Comparison of ENCODE assay signal across 29 cellular contexts in the genomic region with DNA sequence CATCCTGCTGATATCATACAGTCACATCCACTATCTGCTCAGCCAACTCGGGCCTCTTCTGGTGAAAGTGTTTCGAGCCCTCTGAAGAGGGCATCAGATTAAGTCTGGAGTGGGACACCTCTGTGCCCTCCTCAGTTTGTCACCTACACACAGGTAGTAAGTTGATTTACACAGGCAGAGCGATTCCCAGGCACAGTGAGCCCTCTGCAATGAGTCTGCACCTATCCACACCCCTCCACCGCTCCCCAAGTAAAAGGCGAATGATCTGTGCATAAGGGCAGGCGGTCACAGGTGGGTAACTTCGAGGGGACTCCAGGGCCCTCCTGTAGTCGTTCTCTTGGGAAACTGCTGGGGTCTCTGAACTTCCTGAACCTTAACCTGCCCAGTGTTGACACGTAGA.
"Had no signal": no experiment of that assay in that cellular context is flagged by ENCODE, and none has a peak within 500 bp of the region (broad histone marks: within the 10 kb centered on the region; RNA-seq: fewer than 3 reads in every experiment).

No MANE protein-coding gene starts in this region.

- H3K27ac Mint-ChIP-seq: nephron; stimulated activated memory B cell treated with anti-CD40 and anti-IgM and Interleukin-4, amounts not matched to agents 10 μg/mL and 1 μg/mL and 100 μg/mL, for 72 hours had no signal

- H3K27me3 ChIP-seq: esophagus squamous epithelium, heart right ventricle, left lung, neural progenitor cell, pancreas, right lobe of liver, tibial nerve, upper lobe of left lung, uterus had no signal

- H3K9me3 Mint-ChIP-seq: nephron; neural progenitor cell; stimulated activated memory B cell treated with anti-CD40 and anti-IgM and Interleukin-4, amounts not matched to agents 10 μg/mL and 1 μg/mL and 100 μg/mL, for 72 hours had no signal

- H3K4me2 ChIP-seq: neural progenitor cell, smooth muscle cell had no signal

- H3K36me3 ChIP-seq: neural progenitor cell, pancreas, right lobe of liver, uterus had no signal

- H3K4me3 Mint-ChIP-seq: naive thymus-derived CD4-positive, alpha-beta T cell; nephron; neural progenitor cell; stimulated activated memory B cell treated with anti-CD40 and anti-IgM and Interleukin-4, amounts not matched to agents 10 μg/mL and 1 μg/mL and 100 μg/mL, for 72 hours had no signal

- H3K4me1 Mint-ChIP-seq: nephron; neural progenitor cell; stimulated activated memory B cell treated with anti-CD40 and anti-IgM and Interleukin-4, amounts not matched to agents 10 μg/mL and 1 μg/mL and 100 μg/mL, for 72 hours had no signal

- H3K4me1 ChIP-seq: esophagus squamous epithelium, heart right ventricle, left lung, neural progenitor cell, pancreas, right lobe of liver, tibial nerve, upper lobe of left lung, uterus had no signal

- ATAC-seq: left cardiac atrium; left lung; naive thymus-derived CD4-positive, alpha-beta T cell; pancreas; right lobe of liver; stimulated activated memory B cell treated with anti-CD40 and anti-IgM and Interleukin-4, amounts not matched to agents 10 μg/mL and 1 μg/mL and 100 μg/mL, for 72 hours; stimulated activated naive CD8-positive, alpha-beta T cell treated with anti-CD3 and anti-CD28 coated beads, Interleukin-15, Interleukin-2, amounts not matched to agents 100 U/mL and 50 U/mL, for 24 hours had no signal

- H3K27me3 Mint-ChIP-seq: naive thymus-derived CD4-positive, alpha-beta T cell had no signal

- H3K4me3 ChIP-seq: coronary artery, esophagus squamous epithelium, heart right ventricle, left lung, neural progenitor cell, pancreas, right lobe of liver, smooth muscle cell, thoracic aorta, tibial nerve, upper lobe of left lung, uterus had no signal

- H2AFZ ChIP-seq: neural progenitor cell had no signal

- H3K27ac ChIP-seq: coronary artery, esophagus squamous epithelium, heart right ventricle, left lung, neural progenitor cell, pancreas, right lobe of liver, thoracic aorta, tibial nerve, upper lobe of left lung, uterus had no signal

- H3K36me3 Mint-ChIP-seq: neural progenitor cell; stimulated activated memory B cell treated with anti-CD40 and anti-IgM and Interleukin-4, amounts not matched to agents 10 μg/mL and 1 μg/mL and 100 μg/mL, for 72 hours had no signal

- DNase-seq: dermis blood vessel endothelial cell; effector memory CD4-positive, alpha-beta T cell; erythroblast; esophagus squamous epithelium; foreskin melanocyte; glutamatergic neuron; heart right ventricle; hippocampal formation; left cardiac atrium; left lung; mesenchymal stem cell; midbrain; naive thymus-derived CD4-positive, alpha-beta T cell; nucleus accumbens; retina; stimulated activated CD4-positive, alpha-beta T cell treated with anti-CD3 and anti-CD28 coated beads, Interleukin-2, amount 100 ng/mL, for 24 hours; stimulated activated CD4-positive, alpha-beta T cell treated with anti-CD3 and anti-CD28 coated beads, Interleukin-4, amount 100 ng/mL, for 4 hours; stimulated activated naive CD8-positive, alpha-beta T cell treated with anti-CD3 and anti-CD28 coated beads, Interleukin-15, Interleukin-2, amounts not matched to agents 100 U/mL and 50 U/mL, for 24 hours; uterus had no signal

- H3K9me3 ChIP-seq: esophagus squamous epithelium, heart right ventricle, left lung, pancreas, right lobe of liver, thoracic aorta, tibial nerve, upper lobe of left lung, uterus had no signal
